Comparison of ENCODE assay signal across 1 cellular context in genomic region chr11:94734563-94735275, GRCh38.
TF ChIP-seq lines count a peak whose summit lies in the region.

No MANE protein-coding gene starts in this region.

TF ChIP-seq in WTC11, 78 proteins besides CTCF, POLR2A, EP300 and RAD21 (continued from another document and continues in another):
- TF ChIP-seq PRDM15 (CRISPR knock-in tag; IDR thresholded peaks at IDR 0.05) (no peak), ZNF121 (CRISPR knock-in tag; IDR thresholded peaks at IDR 0.05) (no peak), CREB1 (CRISPR knock-in tag; IDR thresholded peaks at IDR 0.05) (no peak), AFF4 (CRISPR knock-in tag; IDR thresholded peaks at IDR 0.05; ENCODE audit: borderline replicate concordance) (no peak; the same call in 1 of the 2 replicates), USF2 (CRISPR knock-in tag; IDR thresholded peaks at IDR 0.05) (no peak), TEAD4 (CRISPR knock-in tag; IDR thresholded peaks at IDR 0.05) (no peak), NFYB (CRISPR knock-in tag; conservative IDR thresholded peaks at IDR 0.05; ENCODE audit: low read depth) (no peak), ZNF281 (CRISPR knock-in tag; IDR thresholded peaks at IDR 0.05) (0 out of 2 replicates have a peak, but pooled peaks have one; percentile 62), GTF2I (CRISPR knock-in tag; conservative IDR thresholded peaks at IDR 0.05) (no peak), SP1 (CRISPR knock-in tag; conservative IDR thresholded peaks at IDR 0.05) (peak; percentile 57), PREB (CRISPR knock-in tag; IDR thresholded peaks at IDR 0.05; ENCODE audit: borderline replicate concordance) (no peak), SOX15 (CRISPR knock-in tag; IDR thresholded peaks at IDR 0.05) (no peak), NR3C1 (CRISPR knock-in tag; conservative IDR thresholded peaks at IDR 0.05; ENCODE audit: low read depth) (no peak), E2F1 (CRISPR knock-in tag; IDR thresholded peaks at IDR 0.05) (no peak), FOXK1 (CRISPR knock-in tag; IDR thresholded peaks at IDR 0.05) (peak; percentile 41; the same call in 1 of the 2 replicates), FOXP4 (CRISPR knock-in tag; IDR thresholded peaks at IDR 0.05) (peak; percentile 59; the same call in 1 of the 2 replicates), OVOL2 (CRISPR knock-in tag; IDR thresholded peaks at IDR 0.05; ENCODE audit: borderline replicate concordance) (no peak), IRF2 (CRISPR knock-in tag; IDR thresholded peaks at IDR 0.05; ENCODE audit: borderline replicate concordance, low read depth) (no peak), ZSCAN18 (CRISPR knock-in tag; IDR thresholded peaks at IDR 0.05) (no peak), ZNF317 (CRISPR knock-in tag; IDR thresholded peaks at IDR 0.05; ENCODE audit: borderline replicate concordance, low read depth) (no peak), E2F4 (CRISPR knock-in tag; IDR thresholded peaks at IDR 0.05; ENCODE audit: borderline replicate concordance, low read depth) (no peak), CREM (CRISPR knock-in tag; IDR thresholded peaks at IDR 0.05) (no peak), CBFB (CRISPR knock-in tag; IDR thresholded peaks at IDR 0.05; ENCODE audit: low read depth) (0 out of 2 replicates have a peak, but pooled peaks have one; percentile 59), MLX (CRISPR knock-in tag; IDR thresholded peaks at IDR 0.05) (no peak), ATF3 (CRISPR knock-in tag; conservative IDR thresholded peaks at IDR 0.05) (no peak), NR2C2 (CRISPR knock-in tag; IDR thresholded peaks at IDR 0.05) (no peak), HMGXB4 (CRISPR knock-in tag; IDR thresholded peaks at IDR 0.05) (no peak), ATF6 (CRISPR knock-in tag; IDR thresholded peaks at IDR 0.05) (no peak)
